In the genomic region with DNA sequence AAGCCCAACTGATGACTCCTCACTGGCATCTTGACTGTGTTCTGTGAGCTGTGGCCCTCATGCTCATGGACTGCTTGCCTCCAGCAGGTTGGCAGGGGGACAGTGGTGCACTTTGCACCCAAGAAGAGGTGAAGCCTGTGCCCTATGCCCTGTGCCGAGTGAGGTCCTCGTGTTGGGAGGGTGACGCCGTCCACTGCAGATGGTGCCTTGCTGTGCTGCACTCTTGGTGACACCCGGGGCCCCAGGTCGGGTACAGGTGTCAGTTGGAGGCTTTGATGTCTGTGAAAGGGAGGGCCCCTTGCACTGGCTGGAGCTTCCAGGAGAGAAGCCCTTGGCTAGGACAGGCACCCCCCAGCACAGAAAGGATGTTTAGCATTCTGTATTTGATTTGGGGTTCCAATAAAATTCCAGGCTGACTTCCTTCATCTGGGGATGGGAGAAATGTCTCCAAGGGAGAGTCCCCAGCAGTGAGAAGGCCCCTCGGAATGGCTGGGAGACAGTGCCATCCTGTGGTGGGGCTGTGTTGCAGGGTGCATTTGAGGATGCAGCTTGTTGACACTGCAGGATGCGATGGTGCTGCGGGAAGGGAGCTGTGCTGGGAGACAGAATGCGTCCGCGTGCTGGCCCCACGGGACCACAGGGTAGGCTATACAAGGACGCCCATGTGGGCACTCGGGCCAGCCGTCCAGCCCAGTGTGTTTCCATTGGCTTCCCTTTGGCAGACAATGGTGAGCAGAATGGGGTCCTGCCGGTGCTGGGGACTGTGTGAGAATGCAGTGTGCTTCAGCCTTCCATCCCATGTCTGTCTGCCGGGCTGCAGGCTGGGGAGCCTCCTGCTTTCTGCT, we compare ENCODE assay signal across 7 cellular contexts. TPM values are rescaled to one million over a fixed set of nuclear protein-coding genes. Genes with fewer than 3 reads are reported as not detected.
DNase-seq lines count a peak whose midpoint lies in the region; FAIRE-seq and TF ChIP-seq lines count a peak whose summit lies in the region.

No MANE protein-coding gene starts in this region.

- FAIRE-seq in frontal cortex (lab: Jason Lieb, UNC): no peak

- H3K4me3 ChIP-seq in fibroblast of villous mesenchyme (ENCODE audit: low read depth, low read length): no peak overlapping the region

- peak; percentile 64 for DNase-seq in GM10266 (ENCODE audit: extremely low spot score)
- peak; percentile 52 for DNase-seq in MV-4-11 (lab: John Stamatoyannopoulos, UW)
- DNase-seq in activated T-cell treated with anti-CD3 and anti-CD28 coated beads for 1 hour (ENCODE audit: low read depth): peak; percentile 36
- peak; percentile 30 for DNase-seq in fibroblast of villous mesenchyme (ENCODE audit: low read depth)
- peak; percentile 29 to 34 for DNase-seq in stimulated activated CD8-positive, alpha-beta memory T cell treated with anti-CD3 and anti-CD28 coated beads, Interleukin-2, amount 100 ng/mL, for 48 hours (ENCODE audit: low read depth in 2 of 2)
- DNase-seq in KG1 (lab: John Stamatoyannopoulos, UW): no peak
- no peak for DNase-seq in frontal cortex (ENCODE audit: low spot score in 2 of 2)

- TF ChIP-seq CTCF in GM10266 (IDR thresholded peaks at IDR 0.05; ENCODE audit: control insufficient read depth, insufficient read depth, low read depth, missing control alignments): peak; percentile 54
- TF ChIP-seq CTCF in fibroblast of villous mesenchyme (IDR thresholded peaks at IDR 0.05; ENCODE audit: insufficient read depth, low read depth, low read length): peak; percentile 45

RNA-seq across cellular contexts. Expression of gene ZDHHC8, which starts 2.5 kb away (rescaled TPM):
- 8.1 and 10.8 TPM in 2 replicates for total RNA-seq in fibroblast of villous mesenchyme
- 2.9 TPM for total RNA-seq in frontal cortex

RNA-seq across cellular contexts. Expression of gene TRMT2A, which starts 12.1 kb away (rescaled TPM):
- total RNA-seq in fibroblast of villous mesenchyme: 35.4 and 45.3 TPM in 2 replicates
- total RNA-seq in frontal cortex: 28.9 TPM

RNA-seq across cellular contexts. Expression of gene RANBP1, which starts 13.2 kb away (rescaled TPM):
- total RNA-seq in fibroblast of villous mesenchyme (200 and 206 TPM in 2 replicates), frontal cortex (182 TPM)

RNA-seq across cellular contexts. Expression of gene CCDC188, which starts 21.7 kb away (rescaled TPM):
- total RNA-seq in fibroblast of villous mesenchyme (0.43 and 0.97 TPM in 2 replicates), frontal cortex (0.82 TPM)

RNA-seq across cellular contexts. Expression of gene DGCR8, which starts 49.1 kb away (rescaled TPM):
- total RNA-seq in fibroblast of villous mesenchyme: 30.7 and 34.1 TPM in 2 replicates
- 42.8 TPM for total RNA-seq in frontal cortex

Comparison
In these comparisons a context has a peak if more than half of its experiments do, and no peak if none do; other contexts are left out.
1. DNase-seq: peak in GM10266 (single experiment), MV-4-11 (single experiment), activated T-cell treated with anti-CD3 and anti-CD28 coated beads for 1 hour (single experiment), fibroblast of villous mesenchyme (single experiment) and stimulated activated CD8-positive, alpha-beta memory T cell treated with anti-CD3 and anti-CD28 coated beads, Interleukin-2, amount 100 ng/mL, for 48 hours (2 of 2); none in KG1 (single experiment) and frontal cortex (0 of 2).